In genomic region chr7:142796501-142797341, GRCh38 we compare ENCODE assay signal across 9 cellular contexts. TPM values are rescaled to one million over a fixed set of nuclear protein-coding genes. Genes with fewer than 3 reads are reported as not detected.
DNase-seq lines count a peak whose midpoint lies in the region; ATAC-seq and TF ChIP-seq lines count a peak whose summit lies in the region.
"Had no signal": no experiment of that assay in that cellular context is flagged by ENCODE, and none has a peak within 500 bp of the region (broad histone marks: within the 10 kb centered on the region; RNA-seq: fewer than 3 reads in every experiment).

No MANE protein-coding gene starts in this region.

- peaks cover 5% of the 10 kb centered on the region for H3K27me3 ChIP-seq in thoracic aorta (replicated peaks; ENCODE audit: insufficient read depth)

- H3K4me3 ChIP-seq in thoracic aorta = peak overlapping the region; percentile 64
- H3K4me3 ChIP-seq: SK-N-MC had no signal

- ATAC-seq in GM18909 (IDR thresholded peaks at IDR 0.05; ENCODE audit: poor library complexity, unreplicated experiment) (peak; percentile 61), HG02885 (IDR thresholded peaks at IDR 0.05; ENCODE audit: poor library complexity, unreplicated experiment) (peak; percentile 43), thoracic aorta (ENCODE audit: insufficient number of reproducible peaks, low FRiP score, low read depth) (no peak), GM21737 (IDR thresholded peaks at IDR 0.05; ENCODE audit: unreplicated experiment) (no peak)

- H3K27ac ChIP-seq in thoracic aorta = no peak overlapping the region
- H3K27ac ChIP-seq: SK-N-MC had no signal

- peaks cover 10 to 22% of the 10 kb centered on the region in 2 donors for H3K4me1 ChIP-seq in thoracic aorta (ENCODE audit: control insufficient read depth in 1 of 2, low read depth in 2 of 2)

- DNase-seq in activated gamma-delta T cell treated with Interleukin-2 at 50 U/mL for 16 hours (peak; percentile 65), iPS-NIHi7 (ENCODE audit: extremely low spot score) (peak; percentile 36), thoracic aorta (ENCODE audit: low spot score) (no peak), hippocampal formation (lab: John Stamatoyannopoulos, UW) (no peak), Kasumi-1 (lab: John Stamatoyannopoulos, UW) (no peak)

- no peaks in the 10 kb centered on the region for H3K36me3 ChIP-seq in thoracic aorta

- no peaks in the 10 kb centered on the region for H3K9me3 ChIP-seq in thoracic aorta

- TF ChIP-seq CTCF in thoracic aorta (IDR thresholded peaks at IDR 0.05) = no peak

RNA-seq across cellular contexts. Expression of gene PRSS2, which starts 26.0 kb away (rescaled TPM):
- total RNA-seq in thoracic aorta = 10 to 100 TPM in 1 of 2 donors, 1 to 10 TPM in 1; 6.1 to 15.4 TPM

RNA-seq across cellular contexts. Expression of gene PRSS1, which starts 47.4 kb away (rescaled TPM):
- total RNA-seq in thoracic aorta = 10 to 100 TPM in 1 of 2 donors, 1 to 10 TPM in 1; 5.1 to 16.9 TPM

RNA-seq across cellular contexts. Expression of gene EPHB6, which starts 58.2 kb away (rescaled TPM):
- total RNA-seq in thoracic aorta = 10 to 100 TPM; 25.3 to 30.5 TPM

Comparison
In these comparisons a context has a peak if more than half of its experiments do, and no peak if none do; other contexts are left out.
1. ATAC-seq: peak in GM18909 (single experiment) and HG02885 (single experiment); none in thoracic aorta (single experiment) and GM21737 (single experiment).
2. DNase-seq: peak in activated gamma-delta T cell treated with Interleukin-2 at 50 U/mL for 16 hours (single experiment) and iPS-NIHi7 (single experiment); none in thoracic aorta (single experiment), hippocampal formation (0 of 2) and Kasumi-1 (0 of 2).